ENCODE assay signal across 22 cellular contexts in the genomic region with DNA sequence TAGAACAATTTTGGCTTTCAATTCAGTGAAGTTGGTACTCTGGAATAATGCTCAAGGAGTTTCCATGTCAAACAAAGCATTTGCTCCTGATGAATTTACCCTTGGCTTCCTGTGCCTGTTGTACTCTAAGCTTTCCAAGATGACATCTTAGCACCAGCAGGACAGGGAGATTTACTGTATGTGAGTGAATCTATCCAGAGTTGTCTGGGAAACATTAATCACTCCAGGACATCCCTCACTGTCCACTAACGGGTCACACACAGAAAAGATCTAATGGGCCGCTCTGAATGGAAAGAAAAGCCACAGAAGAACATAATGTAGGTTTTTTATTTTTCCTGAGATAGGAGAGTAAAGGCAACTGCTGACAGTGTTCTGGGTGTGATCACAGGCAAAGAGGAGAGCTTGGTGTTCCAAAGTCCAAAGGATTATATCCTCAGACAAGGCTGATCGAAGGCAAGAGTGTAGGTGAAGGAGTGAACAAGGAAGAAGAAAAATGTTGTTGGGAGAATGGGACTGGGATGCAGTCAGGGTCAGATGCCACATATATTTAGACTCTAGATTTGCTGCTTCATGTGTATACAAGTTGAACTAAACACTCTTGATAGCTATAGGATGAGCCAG.
"Had no signal": no experiment of that assay in that cellular context is flagged by ENCODE, and none has a peak within 500 bp of the region (broad histone marks: within the 10 kb centered on the region; RNA-seq: fewer than 3 reads in every experiment).

No MANE protein-coding gene starts in this region.

- H2AFZ ChIP-seq: neural progenitor cell had no signal

- H3K27me3 ChIP-seq: adrenal gland, esophagus squamous epithelium, heart right ventricle, neural progenitor cell, right atrium auricular region, suprapubic skin, vagina had no signal

- DNase-seq: activated CD4-positive, CD25-positive, alpha-beta regulatory T cell treated with anti-CD3 and anti-CD28 coated beads, Interleukin-2, amount 50 U/mL, for 72 hours; activated CD8-positive, alpha-beta memory T cell treated with anti-CD3 and anti-CD28 coated beads for 24 hours; activated CD8-positive, alpha-beta memory T cell treated with anti-CD3 and anti-CD28 coated beads, Interleukin-2, amount 50 U/mL, for 48 hours; activated gamma-delta T cell; activated T-cell treated with anti-CD3 and anti-CD28 coated beads, Interleukin-2, amount 50 U/mL, for 72 hours; adrenal gland; caudate nucleus; effector memory CD8-positive, alpha-beta T cell; esophagus squamous epithelium; heart right ventricle; immature natural killer cell; lower lobe of right lung; stimulated activated CD4-positive, alpha-beta T cell treated with anti-CD3 and anti-CD28 coated beads, Interleukin-2, amount 100 ng/mL, for 24 hours; stimulated activated naive CD8-positive, alpha-beta T cell treated with anti-CD3 and anti-CD28 coated beads, Interleukin-15, Interleukin-2, amounts not matched to agents 100 U/mL and 50 U/mL, for 24 hours; trophoblast cell had no signal

- H3K4me1 ChIP-seq: esophagus squamous epithelium, lower lobe of right lung, neural progenitor cell, prostate gland, right atrium auricular region, suprapubic skin, vagina had no signal

- H3K9me3 ChIP-seq: adrenal gland, esophagus squamous epithelium, lower lobe of right lung, prostate gland, suprapubic skin, vagina had no signal

- H3K27ac Mint-ChIP-seq: activated naive CD4-positive, alpha-beta T cell treated with anti-CD3 and anti-CD28 coated beads, Interleukin-2, amount 50 U/mL, for 24 hours; activated T-cell treated with anti-CD3 and anti-CD28 coated beads, Interleukin-2, amount 50 U/mL, for 72 hours; effector memory CD8-positive, alpha-beta T cell; immature natural killer cell; neural progenitor cell; T-helper 1 cell treated with Interleukin-12 subunit alpha and Interleukin-12 subunit beta and Interleukin-4 antibody, amounts not matched to agents 30 μg/mL and 1 μg/mL, for 36 hours had no signal

- H3K9ac ChIP-seq: neural progenitor cell had no signal

- H3K4me3 ChIP-seq: adrenal gland, esophagus squamous epithelium, heart right ventricle, lower lobe of right lung, neural progenitor cell, prostate gland, right atrium auricular region, suprapubic skin, vagina had no signal

- H3K4me1 Mint-ChIP-seq: activated naive CD4-positive, alpha-beta T cell treated with anti-CD3 and anti-CD28 coated beads, Interleukin-2, amount 50 U/mL, for 24 hours; immature natural killer cell; neural progenitor cell had no signal

- H3K9me3 Mint-ChIP-seq: activated naive CD4-positive, alpha-beta T cell treated with anti-CD3 and anti-CD28 coated beads, Interleukin-2, amount 50 U/mL, for 24 hours; activated T-cell treated with anti-CD3 and anti-CD28 coated beads, Interleukin-2, amount 50 U/mL, for 72 hours; immature natural killer cell; neural progenitor cell had no signal

- H3K36me3 ChIP-seq: adrenal gland, esophagus squamous epithelium, heart right ventricle, lower lobe of right lung, neural progenitor cell, prostate gland, right atrium auricular region, suprapubic skin, vagina had no signal

- H3K27me3 Mint-ChIP-seq: effector memory CD8-positive, alpha-beta T cell had no signal

- ATAC-seq: activated T-cell treated with anti-CD3 and anti-CD28 coated beads, Interleukin-2, amount 50 U/mL, for 72 hours; effector memory CD8-positive, alpha-beta T cell; lower lobe of right lung; stimulated activated naive CD8-positive, alpha-beta T cell treated with anti-CD3 and anti-CD28 coated beads, Interleukin-15, Interleukin-2, amounts not matched to agents 100 U/mL and 50 U/mL, for 24 hours had no signal

- H3K36me3 Mint-ChIP-seq: activated naive CD4-positive, alpha-beta T cell treated with anti-CD3 and anti-CD28 coated beads, Interleukin-2, amount 50 U/mL, for 24 hours; immature natural killer cell; neural progenitor cell had no signal

- H3K4me2 ChIP-seq: neural progenitor cell had no signal

- H3K27ac ChIP-seq: adrenal gland, esophagus squamous epithelium, lower lobe of right lung, neural progenitor cell, prostate gland, right atrium auricular region, suprapubic skin, vagina had no signal

- H3K4me3 Mint-ChIP-seq: activated naive CD4-positive, alpha-beta T cell treated with anti-CD3 and anti-CD28 coated beads, Interleukin-2, amount 50 U/mL, for 24 hours; activated T-cell treated with anti-CD3 and anti-CD28 coated beads, Interleukin-2, amount 50 U/mL, for 72 hours; effector memory CD8-positive, alpha-beta T cell; immature natural killer cell; neural progenitor cell; T-helper 1 cell treated with Interleukin-12 subunit alpha and Interleukin-12 subunit beta and Interleukin-4 antibody, amounts not matched to agents 30 μg/mL and 1 μg/mL, for 36 hours had no signal
